Comparison of ENCODE assay signal across 8 cellular contexts in genomic region chr1:2548068-2548589, GRCh38. TPM values are rescaled to one million over a fixed set of nuclear protein-coding genes. Genes with fewer than 3 reads are reported as not detected.
DNase-seq lines count a peak whose midpoint lies in the region; ATAC-seq and TF ChIP-seq lines count a peak whose summit lies in the region.

No MANE protein-coding gene starts in this region.

- H3K36me3 Mint-ChIP-seq in T-helper 2 cell treated with Interferon-gamma antibody and Interleukin-4, amounts not matched to agents 5 μg/mL and 100 μg/mL, for 36 hours (ENCODE audit: low read depth), result peaks cover 6% of the 10 kb centered on the region

- H3K27me3 ChIP-seq in BLaER1 (no peaks in the 10 kb centered on the region), MM.1S (replicated peaks; ENCODE audit: insufficient read depth, low read length) (no peaks in the 10 kb centered on the region), right cardiac atrium (ENCODE audit: control insufficient read depth, insufficient read depth) (no peaks in the 10 kb centered on the region)

- ATAC-seq in GM19324 (IDR thresholded peaks at IDR 0.05; ENCODE audit: low FRiP score, unreplicated experiment), result peak; percentile 15
- ATAC-seq in right cardiac atrium, result peak; percentile 33 to 47
- ATAC-seq in HG03442 (IDR thresholded peaks at IDR 0.05; ENCODE audit: unreplicated experiment), result no peak

- peak overlapping the region; percentile 72 for H3K9ac ChIP-seq in BLaER1
- peak overlapping the region; percentile 88 for H3K9ac ChIP-seq in MM.1S (ENCODE audit: low read length)

- peak; percentile 97 for TF ChIP-seq CTCF in MM.1S (IDR thresholded peaks at IDR 0.05; ENCODE audit: low read length)

- peak; percentile 90 for DNase-seq in MM.1S
- peak; percentile 79 for DNase-seq in T-helper 2 cell treated with Interferon-gamma antibody and Interleukin-4, amounts not matched to agents 5 μg/mL and 100 μg/mL, for 36 hours (ENCODE audit: low spot score)
- DNase-seq in anterior cingulate cortex (lab: John Stamatoyannopoulos, UW), result peak in 55 of 58 donors; percentile 37 to 87 (median 67)
- peak; percentile 82 to 93 (median 93) for DNase-seq in right cardiac atrium
- peak; percentile 53 for DNase-seq in renal cortical epithelial cell (ENCODE audit: low read depth)

- peak overlapping the region; percentile 94 for H3K27ac ChIP-seq in BLaER1
- H3K27ac ChIP-seq in MM.1S (ENCODE audit: low read length), result peak overlapping the region; percentile 98
- H3K27ac ChIP-seq in right cardiac atrium (ENCODE audit: low read length), result peak overlapping the region; percentile 89

- peak overlapping the region; percentile 87 for H3K4me3 Mint-ChIP-seq in T-helper 2 cell treated with Interferon-gamma antibody and Interleukin-4, amounts not matched to agents 5 μg/mL and 100 μg/mL, for 36 hours

- 0 out of 2 replicates have a peak, but pooled peaks cover 3% of the 10 kb centered on the region for H3K79me2 ChIP-seq in MM.1S (ENCODE audit: low read length)

- H3K27ac Mint-ChIP-seq in T-helper 2 cell treated with Interferon-gamma antibody and Interleukin-4, amounts not matched to agents 5 μg/mL and 100 μg/mL, for 36 hours, result peak overlapping the region; percentile 95

- peak overlapping the region; percentile 88 for H3K4me2 ChIP-seq in BLaER1
- H3K4me2 ChIP-seq in MM.1S (ENCODE audit: low read depth, low read length), result peak overlapping the region; percentile 100

- H3K4me1 ChIP-seq in BLaER1, result peaks cover 95% of the 10 kb centered on the region
- H3K4me1 ChIP-seq in MM.1S (ENCODE audit: low read length), result peaks cover 20% of the 10 kb centered on the region
- H3K4me1 ChIP-seq in right cardiac atrium (ENCODE audit: control insufficient read depth, insufficient read depth, low read length), result peaks cover 9% of the 10 kb centered on the region

- H3K4me1 Mint-ChIP-seq in T-helper 2 cell treated with Interferon-gamma antibody and Interleukin-4, amounts not matched to agents 5 μg/mL and 100 μg/mL, for 36 hours (ENCODE audit: low read depth), result peaks cover 13% of the 10 kb centered on the region

- H3K4me3 ChIP-seq in BLaER1 (peak overlapping the region; percentile 67), MM.1S (ENCODE audit: low read length) (peak overlapping the region; percentile 73), right cardiac atrium (ENCODE audit: low read length) (peak overlapping the region; percentile 6)

- H2AFZ ChIP-seq in MM.1S (ENCODE audit: low read length), result peak overlapping the region; percentile 47; the same call in 1 of the 2 replicates

- H3K9me3 Mint-ChIP-seq in T-helper 2 cell treated with Interferon-gamma antibody and Interleukin-4, amounts not matched to agents 5 μg/mL and 100 μg/mL, for 36 hours, result no peaks in the 10 kb centered on the region

- no peaks in the 10 kb centered on the region for H3K27me3 Mint-ChIP-seq in T-helper 2 cell treated with Interferon-gamma antibody and Interleukin-4, amounts not matched to agents 5 μg/mL and 100 μg/mL, for 36 hours (ENCODE audit: low read depth)

- H3K9me3 ChIP-seq in BLaER1, result no peaks in the 10 kb centered on the region
- no peaks in the 10 kb centered on the region for H3K9me3 ChIP-seq in MM.1S (replicated peaks; ENCODE audit: insufficient read depth, low read length)
- H3K9me3 ChIP-seq in right cardiac atrium (ENCODE audit: control insufficient read depth, low read length), result no peaks in the 10 kb centered on the region

- no peaks in the 10 kb centered on the region for H3K36me3 ChIP-seq in BLaER1
- H3K36me3 ChIP-seq in MM.1S (replicated peaks; ENCODE audit: insufficient read depth, low read length), result no peaks in the 10 kb centered on the region

- H3F3A ChIP-seq in MM.1S (ENCODE audit: insufficient read depth, low read length), result peaks cover 36% of the 10 kb centered on the region

- intact Hi-C loops in right cardiac atrium (cut with DNase I), result loop anchor here in 2 of 4 donors (5.0 kb wide), 2 partner anchors 131 to 136 kb away; partner anchors contain the start of gene PEX10 (in 1 of the 2)

- H3K9me2 ChIP-seq in MM.1S (replicated peaks; ENCODE audit: insufficient read depth, low read length), result no peaks in the 10 kb centered on the region

- 13% methylated on average over 17 of the region's 17 CpGs for WGBS in right cardiac atrium

- H4K20me1 ChIP-seq in BLaER1 (no peaks in the 10 kb centered on the region), MM.1S (ENCODE audit: insufficient read depth, low read length) (no peaks in the 10 kb centered on the region)

RNA-seq across cellular contexts. Expression of gene TNFRSF14, which starts 8.0 kb away (rescaled TPM):
- 10 to 100 TPM; 17.6 to 25.5 (median 21.8) TPM for total RNA-seq in right cardiac atrium
- polyA plus RNA-seq in right cardiac atrium, result 27.6 TPM
- total RNA-seq in renal cortical epithelial cell, result 17.6 and 19.8 TPM in 2 replicates

RNA-seq across cellular contexts. Expression of gene HES5, which starts 18.1 kb away (rescaled TPM):
- total RNA-seq in right cardiac atrium (1 to 10 TPM in 2 of 4 donors, under 1 TPM in 2; 0.61 to 1.8 (median 1.2) TPM), renal cortical epithelial cell (not detected in 2 replicates)
- polyA plus RNA-seq in right cardiac atrium, result 0.52 TPM

RNA-seq across cellular contexts. Expression of gene PANK4, which starts 21.7 kb away (rescaled TPM):
- total RNA-seq in right cardiac atrium (10 to 100 TPM; 35.2 to 51.3 (median 45.1) TPM), renal cortical epithelial cell (14.6 and 20.3 TPM in 2 replicates)
- polyA plus RNA-seq in right cardiac atrium, result 38.7 TPM

RNA-seq across cellular contexts. Expression of gene PRXL2B, which starts 38.4 kb away (rescaled TPM):
- total RNA-seq in right cardiac atrium (10 to 100 TPM in 2 of 4 donors, 1 to 10 TPM in 2; 8.0 to 11.8 (median 10.4) TPM), renal cortical epithelial cell (21.0 and 27.1 TPM in 2 replicates)
- polyA plus RNA-seq in right cardiac atrium, result 9.3 TPM

Comparison
In these comparisons a context has a peak if more than half of its experiments do, and no peak if none do; other contexts are left out.
1. H3K4me3 ChIP-seq: peak in every context shown above with its lines; median percentile 73 in MM.1S; 67 in BLaER1; 6 in right cardiac atrium.